1 cellular context compared by ENCODE assay signal in the genomic region with DNA sequence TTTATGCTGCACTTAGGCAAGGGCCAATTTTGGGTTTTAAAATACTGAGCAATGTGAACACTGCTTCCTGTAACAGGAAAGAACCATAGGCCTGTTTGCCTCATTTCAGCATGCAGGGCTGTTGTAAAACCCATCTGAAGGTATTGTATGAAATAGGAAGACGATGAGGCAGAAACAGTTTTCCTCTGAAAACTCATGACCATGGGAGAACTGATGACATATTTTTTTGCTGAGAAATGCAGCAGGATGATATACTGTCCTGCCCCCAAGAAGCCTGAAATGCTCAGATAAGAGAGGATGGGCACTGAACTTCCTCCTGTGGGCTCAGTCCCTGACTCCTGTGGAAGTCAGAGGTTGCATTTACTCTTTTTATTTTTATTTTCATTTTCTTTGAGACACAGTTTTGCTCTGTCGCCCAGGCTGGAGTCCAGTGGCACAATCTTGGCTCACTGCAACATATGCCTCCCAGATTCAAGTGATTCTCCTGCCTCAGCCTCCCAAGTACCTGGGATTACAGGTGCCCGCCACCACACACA.
TF ChIP-seq lines count a peak whose summit lies in the region.

No MANE protein-coding gene starts in this region.

TF ChIP-seq in HepG2, 621 proteins besides CTCF, POLR2A, EP300 and RAD21:
- TF ChIP-seq, protein P1, sequence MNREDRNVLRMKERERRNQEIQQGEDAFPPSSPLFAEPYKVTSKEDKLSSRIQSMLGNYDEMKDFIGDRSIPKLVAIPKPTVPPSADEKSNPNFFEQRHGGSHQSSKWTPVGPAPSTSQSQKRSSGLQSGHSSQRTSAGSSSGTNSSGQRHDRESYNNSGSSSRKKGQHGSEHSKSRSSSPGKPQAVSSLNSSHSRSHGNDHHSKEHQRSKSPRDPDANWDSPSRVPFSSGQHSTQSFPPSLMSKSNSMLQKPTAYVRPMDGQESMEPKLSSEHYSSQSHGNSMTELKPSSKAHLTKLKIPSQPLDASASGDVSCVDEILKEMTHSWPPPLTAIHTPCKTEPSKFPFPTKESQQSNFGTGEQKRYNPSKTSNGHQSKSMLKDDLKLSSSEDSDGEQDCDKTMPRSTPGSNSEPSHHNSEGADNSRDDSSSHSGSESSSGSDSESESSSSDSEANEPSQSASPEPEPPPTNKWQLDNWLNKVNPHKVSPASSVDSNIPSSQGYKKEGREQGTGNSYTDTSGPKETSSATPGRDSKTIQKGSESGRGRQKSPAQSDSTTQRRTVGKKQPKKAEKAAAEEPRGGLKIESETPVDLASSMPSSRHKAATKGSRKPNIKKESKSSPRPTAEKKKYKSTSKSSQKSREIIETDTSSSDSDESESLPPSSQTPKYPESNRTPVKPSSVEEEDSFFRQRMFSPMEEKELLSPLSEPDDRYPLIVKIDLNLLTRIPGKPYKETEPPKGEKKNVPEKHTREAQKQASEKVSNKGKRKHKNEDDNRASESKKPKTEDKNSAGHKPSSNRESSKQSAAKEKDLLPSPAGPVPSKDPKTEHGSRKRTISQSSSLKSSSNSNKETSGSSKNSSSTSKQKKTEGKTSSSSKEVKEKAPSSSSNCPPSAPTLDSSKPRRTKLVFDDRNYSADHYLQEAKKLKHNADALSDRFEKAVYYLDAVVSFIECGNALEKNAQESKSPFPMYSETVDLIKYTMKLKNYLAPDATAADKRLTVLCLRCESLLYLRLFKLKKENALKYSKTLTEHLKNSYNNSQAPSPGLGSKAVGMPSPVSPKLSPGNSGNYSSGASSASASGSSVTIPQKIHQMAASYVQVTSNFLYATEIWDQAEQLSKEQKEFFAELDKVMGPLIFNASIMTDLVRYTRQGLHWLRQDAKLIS (CRISPR knock-in tag; IDR thresholded peaks at IDR 0.05), result no peak
- TF ChIP-seq ZNF337 (CRISPR knock-in tag; IDR thresholded peaks at IDR 0.05; ENCODE audit: borderline replicate concordance, low read depth), result no peak
- no peak for TF ChIP-seq ARID2 (CRISPR knock-in tag; IDR thresholded peaks at IDR 0.05; ENCODE audit: borderline replicate concordance)
